ENCODE assay signal across 20 cellular contexts in the genomic region with DNA sequence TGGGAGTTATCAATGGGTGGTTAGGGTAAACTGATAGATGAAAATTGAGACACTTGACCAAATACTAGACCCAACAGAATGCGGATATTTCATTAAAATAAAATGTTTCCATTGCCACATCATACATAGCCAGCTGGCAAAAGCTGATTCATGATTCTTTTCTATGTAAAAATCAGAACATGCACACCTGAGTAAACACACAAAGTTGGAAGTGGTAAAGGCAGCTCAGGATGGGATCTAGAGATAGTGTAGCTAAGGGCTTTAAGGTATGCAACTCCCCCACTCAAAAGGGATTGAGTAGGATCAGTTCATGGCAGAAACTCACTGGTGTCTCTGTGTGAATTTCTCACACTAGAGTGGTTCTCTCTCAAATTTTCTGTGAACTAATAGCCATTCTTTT.
DNase-seq lines count a peak whose midpoint lies in the region; ATAC-seq, FAIRE-seq and TF ChIP-seq lines count a peak whose summit lies in the region.
"Had no signal": no experiment of that assay in that cellular context is flagged by ENCODE, and none has a peak within 500 bp of the region (broad histone marks: within the 10 kb centered on the region; RNA-seq: fewer than 3 reads in every experiment).

No MANE protein-coding gene starts in this region.

- dilution Hi-C loops in keratinocyte (cut with MboI; ENCODE audit: extremely low pct_ligation_motif_present, low sequenced_read_pairs), result no loop called here

- H3K36me3 ChIP-seq in endodermal cell (ENCODE audit: control insufficient read depth, insufficient read depth, low read length) (no peaks in the 10 kb centered on the region), keratinocyte (ENCODE audit: control insufficient read depth in 2 of 2, extremely low read depth in 1 of 2, insufficient read depth in 2 of 2, low read length in 2 of 2) (no peaks in the 10 kb centered on the region)
- H3K36me3 ChIP-seq in CD8-positive, alpha-beta T cell (ENCODE audit: insufficient read depth, low read length), result no peaks in the 10 kb centered on the region
- H3K36me3 ChIP-seq: BE2C had no signal

- peak; percentile 41 for FAIRE-seq in keratinocyte (lab: Jason Lieb, UNC)

- H3K27me3 ChIP-seq in endodermal cell (ENCODE audit: control insufficient read depth, insufficient read depth, low read length, poor library complexity, severe bottlenecking) (no peaks in the 10 kb centered on the region), keratinocyte (ENCODE audit: control insufficient read depth, extremely low read depth, insufficient read depth, low read length) (no peaks in the 10 kb centered on the region)
- no peaks in the 10 kb centered on the region for H3K27me3 ChIP-seq in CD8-positive, alpha-beta T cell (ENCODE audit: insufficient read depth, low read length)
- H3K27me3 ChIP-seq: BE2C had no signal

- no peaks in the 10 kb centered on the region for H3K9me3 Mint-ChIP-seq in endodermal cell
- H3K9me3 Mint-ChIP-seq in CD8-positive, alpha-beta T cell, result peaks cover 4% of the 10 kb centered on the region

- H3K9me3 ChIP-seq in endodermal cell (ENCODE audit: control insufficient read depth, low read length), result no peaks in the 10 kb centered on the region
- H3K9me3 ChIP-seq in keratinocyte (ENCODE audit: control insufficient read depth, low read depth, low read length), result no peaks in the 10 kb centered on the region
- H3K9me3 ChIP-seq in CD8-positive, alpha-beta T cell (ENCODE audit: low read length), result no peaks in the 10 kb centered on the region
- H3K9me3 ChIP-seq: BE2C, Caco-2 had no signal

- H3K4me3 ChIP-seq in endodermal cell (ENCODE audit: low read length) (peak overlapping the region; percentile 3), keratinocyte (ENCODE audit: control insufficient read depth in 2 of 3, extremely low read depth in 1 of 3, insufficient read depth in 2 of 3, low read depth in 1 of 3, low read length in 3 of 3) (no peak overlapping the region)
- H3K4me3 ChIP-seq in CD8-positive, alpha-beta T cell (ENCODE audit: low read depth, low read length), result no peak overlapping the region

- no peak overlapping the region for H3K9ac ChIP-seq in endodermal cell (ENCODE audit: extremely low read depth, low read length, poor library complexity, severe bottlenecking)
- no peak overlapping the region for H3K9ac ChIP-seq in keratinocyte (ENCODE audit: control insufficient read depth, extremely low read depth, insufficient read depth, low read length)

- DNase-seq in NCI-H2171 treated with DMSO at 0.1 percent for 48 hours (lab: John Stamatoyannopoulos, UW) (peak; percentile 0), NCI-H2171 (lab: John Stamatoyannopoulos, UW) (no peak), NCI-H69 (lab: John Stamatoyannopoulos, UW) (peak; percentile 43), endodermal cell (no peak), keratinocyte (ENCODE audit: low read depth, low spot score) (no peak), AG08395 (ENCODE audit: low spot score) (no peak)
- DNase-seq in activated CD4-positive, alpha-beta T cell treated with anti-CD3 and anti-CD28 coated beads, Interleukin-2, amount 50 U/mL, for 48 hours, result no peak
- no peak for DNase-seq in CD8-positive, alpha-beta T cell
- DNase-seq: 8988T; BE2C; C1 segment of cervical spinal cord; Caco-2; CD4-positive, CD25-positive, alpha-beta regulatory T cell; DMS153; GDM1; GOT3; H7; HFFc6 had no signal

- no peak for TF ChIP-seq CTCF in endodermal cell (conservative IDR thresholded peaks at IDR 0.05)
- no peak for TF ChIP-seq CTCF in keratinocyte (optimal IDR thresholded peaks at IDR 0.05 in 1 of 3, IDR thresholded peaks at IDR 0.05 in 1 of 3, conservative IDR thresholded peaks at IDR 0.05 in 1 of 3; ENCODE audit: extremely low read depth in 1 of 3, insufficient read depth in 2 of 3, low read length in 3 of 3)
- TF ChIP-seq CTCF in CD8-positive, alpha-beta T cell (IDR thresholded peaks at IDR 0.05), result no peak

- no peaks in the 10 kb centered on the region for H3K79me2 ChIP-seq in keratinocyte (ENCODE audit: control insufficient read depth, insufficient read depth, low read length)

- H4K20me1 ChIP-seq in keratinocyte (ENCODE audit: control insufficient read depth, extremely low read depth, insufficient read depth, low read length), result no peaks in the 10 kb centered on the region

- H3K4me2 ChIP-seq in keratinocyte (ENCODE audit: control insufficient read depth, extremely low read depth, insufficient read depth, low read depth, low read length), result no peak overlapping the region

- H3K4me1 ChIP-seq in endodermal cell (ENCODE audit: control insufficient read depth, insufficient read depth, low read length), result no peaks in the 10 kb centered on the region
- peaks cover 8% of the 10 kb centered on the region for H3K4me1 ChIP-seq in keratinocyte (ENCODE audit: control insufficient read depth, extremely low read depth, insufficient read depth, low read length)
- H3K4me1 ChIP-seq in CD8-positive, alpha-beta T cell (ENCODE audit: insufficient read depth, low read length), result no peaks in the 10 kb centered on the region
- H3K4me1 ChIP-seq: Caco-2 had no signal

- no peaks in the 10 kb centered on the region for H3K9me1 ChIP-seq in keratinocyte (ENCODE audit: control insufficient read depth, extremely low read depth, insufficient read depth, low read length)

- 94% methylated on average over 1 of the region's 1 CpG; no CpG with 5 or more reads in 1 of the 2 experiments for WGBS in endodermal cell (ENCODE audit: insufficient coverage in 1 of 2, insufficient read length in 1 of 2), 2 experiments

- H3K27ac Mint-ChIP-seq in endodermal cell, result no peak overlapping the region
- no peak overlapping the region for H3K27ac Mint-ChIP-seq in CD8-positive, alpha-beta T cell
- H3K27ac Mint-ChIP-seq: CD4-positive, CD25-positive, alpha-beta regulatory T cell; HFFc6 had no signal

- POLR2A ChIA-PET in CD8-positive, alpha-beta T cell (lab: Charles Lee), result no interaction called here

- intact Hi-C loops in CD8-positive, alpha-beta T cell (cut with DNase I, micrococcal nuclease), result no loop called here

- CTCF ChIA-PET in CD8-positive, alpha-beta T cell (lab: Charles Lee), result interaction anchor here (0.6 kb wide), 1 partner anchor 21 kb away, joined by 3 read pairs; no protein-coding TSS in a partner anchor

- H3K4me1 Mint-ChIP-seq in endodermal cell, result peaks cover 7% of the 10 kb centered on the region
- H3K4me1 Mint-ChIP-seq in CD8-positive, alpha-beta T cell (ENCODE audit: low read depth), result no peaks in the 10 kb centered on the region
- H3K4me1 Mint-ChIP-seq: CD4-positive, CD25-positive, alpha-beta regulatory T cell had no signal

- peak overlapping the region; percentile 1 for H2AFZ ChIP-seq in keratinocyte (ENCODE audit: control insufficient read depth, low read length)

- no peak for ATAC-seq in CD8-positive, alpha-beta T cell
- ATAC-seq: HCT116 had no signal

- no peak overlapping the region for H3K4me3 Mint-ChIP-seq in endodermal cell
- no peak overlapping the region for H3K4me3 Mint-ChIP-seq in CD8-positive, alpha-beta T cell
- H3K4me3 Mint-ChIP-seq: CD4-positive, CD25-positive, alpha-beta regulatory T cell; HFFc6 had no signal

- no peaks in the 10 kb centered on the region for H3K36me3 Mint-ChIP-seq in endodermal cell (ENCODE audit: low read depth)
- no peaks in the 10 kb centered on the region for H3K36me3 Mint-ChIP-seq in CD8-positive, alpha-beta T cell
- H3K36me3 Mint-ChIP-seq: CD4-positive, CD25-positive, alpha-beta regulatory T cell had no signal

- H3K27ac ChIP-seq in endodermal cell (ENCODE audit: low read depth, low read length), result no peak overlapping the region
- H3K27ac ChIP-seq in keratinocyte (ENCODE audit: control insufficient read depth, insufficient read depth, low read length), result no peak overlapping the region
- no peak overlapping the region for H3K27ac ChIP-seq in CD8-positive, alpha-beta T cell (ENCODE audit: low read depth, low read length)
- H3K27ac ChIP-seq: HL-60 had no signal

- H3K27me3 Mint-ChIP-seq in endodermal cell (ENCODE audit: insufficient read depth), result no peaks in the 10 kb centered on the region
- H3K27me3 Mint-ChIP-seq in CD8-positive, alpha-beta T cell (ENCODE audit: low read depth), result no peaks in the 10 kb centered on the region
- H3K27me3 Mint-ChIP-seq: CD4-positive, CD25-positive, alpha-beta regulatory T cell had no signal

Comparison
In these comparisons a context has a peak if more than half of its experiments do, and no peak if none do; other contexts are left out.
1. DNase-seq: peak in NCI-H2171 treated with DMSO at 0.1 percent for 48 hours (single experiment) and NCI-H69 (single experiment); none in NCI-H2171 (single experiment), endodermal cell (single experiment), keratinocyte (single experiment), activated CD4-positive, alpha-beta T cell treated with anti-CD3 and anti-CD28 coated beads, Interleukin-2, amount 50 U/mL, for 48 hours (0 of 2), CD8-positive, alpha-beta T cell (0 of 7) and AG08395 (single experiment).